19 cellular contexts compared by ENCODE assay signal in the genomic region with DNA sequence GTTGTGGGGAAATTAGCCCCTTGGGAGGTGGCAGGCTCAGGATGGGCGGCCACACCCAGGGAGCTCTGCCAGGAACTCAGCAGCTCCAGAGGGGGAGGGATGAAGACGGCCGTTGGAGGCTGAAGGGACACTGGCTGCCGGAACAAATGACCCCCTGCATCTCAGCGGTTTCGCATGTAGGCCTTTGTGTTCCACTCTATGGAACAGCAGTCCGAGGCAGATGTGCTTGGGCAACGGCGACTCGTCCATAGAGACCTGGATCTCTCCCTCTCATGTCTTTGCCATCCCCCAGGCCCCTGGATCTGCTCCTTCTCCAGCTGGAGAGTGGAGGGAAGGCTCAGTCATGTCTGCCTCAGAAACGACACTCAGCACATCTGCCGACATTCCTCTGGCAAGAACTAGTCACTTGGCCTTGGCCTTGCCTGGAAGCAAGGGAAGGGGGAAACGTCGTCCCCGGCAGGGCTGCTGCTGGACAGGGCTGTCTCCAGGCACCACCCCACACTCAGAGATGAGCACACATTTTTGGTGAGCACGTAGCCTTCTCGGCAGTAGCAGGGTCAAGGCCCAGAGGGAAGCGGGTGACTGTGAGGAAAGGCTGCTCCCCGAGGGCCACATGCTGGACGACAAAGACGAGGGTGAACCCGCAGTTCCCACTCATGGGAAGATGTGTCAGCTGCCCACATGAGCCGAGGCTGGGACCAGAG.
DNase-seq lines count a peak whose midpoint lies in the region; ATAC-seq and TF ChIP-seq lines count a peak whose summit lies in the region.
"Had no signal": no experiment of that assay in that cellular context is flagged by ENCODE, and none has a peak within 500 bp of the region (broad histone marks: within the 10 kb centered on the region; RNA-seq: fewer than 3 reads in every experiment).

No MANE protein-coding gene starts in this region.

- DNase-seq in AG08396 (ENCODE audit: low spot score) (peak; percentile 4), Peyer's patch (no peak), posterior vena cava (ENCODE audit: low spot score) (peak; percentile 91), NK-92 (lab: John Stamatoyannopoulos, UW; ENCODE audit: unreplicated experiment) (no peak), SW480 (ENCODE audit: low spot score) (no peak)
- DNase-seq in effector memory CD8-positive, alpha-beta T cell: no peak
- DNase-seq: activated CD8-positive, alpha-beta memory T cell treated with anti-CD3 and anti-CD28 coated beads, Interleukin-2, amount 10 ng/mL, durations not matched to agents 7 days and 5 days; activated naive CD4-positive, alpha-beta T cell treated with anti-CD3 and anti-CD28 coated beads, Interleukin-2, amount 10 ng/mL, durations not matched to agents 7 days and 5 days; head of caudate nucleus; kidney glomerular epithelial cell; NCI-H1105; NCI-H2227 treated with DMSO at 0.1 percent for 48 hours; stimulated activated CD4-positive, alpha-beta T cell treated with anti-CD3 and anti-CD28 coated beads, Interleukin-4, amount 100 ng/mL, for 4 hours; SW 1271 had no signal

- TF ChIP-seq POLR2A in Peyer's patch (IDR thresholded peaks at IDR 0.05) (no peak), gastroesophageal sphincter (IDR thresholded peaks at IDR 0.05) (no peak)

- H3K27me3 ChIP-seq in Peyer's patch (no peaks in the 10 kb centered on the region), gastroesophageal sphincter (peaks cover 27% of the 10 kb centered on the region)

- H3K9me3 Mint-ChIP-seq in effector memory CD8-positive, alpha-beta T cell: no peaks in the 10 kb centered on the region
- H3K9me3 Mint-ChIP-seq: activated naive CD4-positive, alpha-beta T cell treated with anti-CD3 and anti-CD28 coated beads, Interleukin-2, amount 10 ng/mL, durations not matched to agents 7 days and 5 days; stimulated activated effector memory CD8-positive, alpha-beta T cell treated with anti-CD3 and anti-CD28 coated beads, Interleukin-12 subunit alpha, Interleukin-12 subunit beta, amount 100 ng/mL, for 72 hours had no signal

- ATAC-seq in gastroesophageal sphincter (peak; percentile 78), HG03135 (IDR thresholded peaks at IDR 0.05; ENCODE audit: unreplicated experiment) (no peak)
- ATAC-seq in effector memory CD8-positive, alpha-beta T cell (replicated peaks): no peak
- ATAC-seq: activated CD8-positive, alpha-beta memory T cell treated with anti-CD3 and anti-CD28 coated beads, Interleukin-2, amount 10 ng/mL, durations not matched to agents 7 days and 5 days; GM23338; stimulated activated effector memory CD8-positive, alpha-beta T cell treated with anti-CD3 and anti-CD28 coated beads, Interleukin-12 subunit alpha, Interleukin-12 subunit beta, amount 100 ng/mL, for 72 hours had no signal

- TF ChIP-seq CTCF in Peyer's patch (IDR thresholded peaks at IDR 0.05) (no peak), gastroesophageal sphincter (IDR thresholded peaks at IDR 0.05) (no peak)

- no peaks in the 10 kb centered on the region for H3K36me3 Mint-ChIP-seq in effector memory CD8-positive, alpha-beta T cell (ENCODE audit: insufficient read depth)
- H3K36me3 Mint-ChIP-seq: activated CD8-positive, alpha-beta memory T cell treated with anti-CD3 and anti-CD28 coated beads, Interleukin-2, amount 10 ng/mL, durations not matched to agents 7 days and 5 days; activated naive CD4-positive, alpha-beta T cell treated with anti-CD3 and anti-CD28 coated beads, Interleukin-2, amount 10 ng/mL, durations not matched to agents 7 days and 5 days; IgD-negative memory B cell; stimulated activated effector memory CD8-positive, alpha-beta T cell treated with anti-CD3 and anti-CD28 coated beads, Interleukin-12 subunit alpha, Interleukin-12 subunit beta, amount 100 ng/mL, for 72 hours had no signal

- H3K27ac Mint-ChIP-seq in effector memory CD8-positive, alpha-beta T cell: no peak overlapping the region
- H3K27ac Mint-ChIP-seq: activated CD8-positive, alpha-beta memory T cell treated with anti-CD3 and anti-CD28 coated beads, Interleukin-2, amount 10 ng/mL, durations not matched to agents 7 days and 5 days; activated naive CD4-positive, alpha-beta T cell treated with anti-CD3 and anti-CD28 coated beads, Interleukin-2, amount 10 ng/mL, durations not matched to agents 7 days and 5 days; GM23338; IgD-negative memory B cell; stimulated activated effector memory CD8-positive, alpha-beta T cell treated with anti-CD3 and anti-CD28 coated beads, Interleukin-12 subunit alpha, Interleukin-12 subunit beta, amount 100 ng/mL, for 72 hours had no signal

- H3K27ac ChIP-seq in Peyer's patch (peak overlapping the region in 3 of 4 donors; percentile 31 to 67 (median 46)), gastroesophageal sphincter (peak overlapping the region in 3 of 4 donors; percentile 74 to 85 (median 76))

- TF ChIP-seq EP300 in gastroesophageal sphincter (IDR thresholded peaks at IDR 0.05): no peak

- H3K4me3 Mint-ChIP-seq in effector memory CD8-positive, alpha-beta T cell: no peak overlapping the region
- H3K4me3 Mint-ChIP-seq: activated CD8-positive, alpha-beta memory T cell treated with anti-CD3 and anti-CD28 coated beads, Interleukin-2, amount 10 ng/mL, durations not matched to agents 7 days and 5 days; activated naive CD4-positive, alpha-beta T cell treated with anti-CD3 and anti-CD28 coated beads, Interleukin-2, amount 10 ng/mL, durations not matched to agents 7 days and 5 days; GM23338; IgD-negative memory B cell; stimulated activated effector memory CD8-positive, alpha-beta T cell treated with anti-CD3 and anti-CD28 coated beads, Interleukin-12 subunit alpha, Interleukin-12 subunit beta, amount 100 ng/mL, for 72 hours had no signal

- no peaks in the 10 kb centered on the region for H3K36me3 ChIP-seq in Peyer's patch
- H3K36me3 ChIP-seq in gastroesophageal sphincter: no peaks in the 10 kb centered on the region

- H3K4me1 ChIP-seq in Peyer's patch (peaks cover 0 to 8% (median 0%) of the 10 kb centered on the region in 4 donors), gastroesophageal sphincter (peaks cover 0 to 24% (median 3%) of the 10 kb centered on the region in 3 donors)

- no peaks in the 10 kb centered on the region for H3K4me1 Mint-ChIP-seq in effector memory CD8-positive, alpha-beta T cell (ENCODE audit: low read depth in 2 of 2)
- H3K4me1 Mint-ChIP-seq: activated CD8-positive, alpha-beta memory T cell treated with anti-CD3 and anti-CD28 coated beads, Interleukin-2, amount 10 ng/mL, durations not matched to agents 7 days and 5 days; activated naive CD4-positive, alpha-beta T cell treated with anti-CD3 and anti-CD28 coated beads, Interleukin-2, amount 10 ng/mL, durations not matched to agents 7 days and 5 days; IgD-negative memory B cell; stimulated activated effector memory CD8-positive, alpha-beta T cell treated with anti-CD3 and anti-CD28 coated beads, Interleukin-12 subunit alpha, Interleukin-12 subunit beta, amount 100 ng/mL, for 72 hours had no signal

- H3K9me3 ChIP-seq in Peyer's patch (no peaks in the 10 kb centered on the region), gastroesophageal sphincter (no peaks in the 10 kb centered on the region)

- H3K27me3 Mint-ChIP-seq in effector memory CD8-positive, alpha-beta T cell: peaks cover 25 to 49% of the 10 kb centered on the region in 2 donors

- WGBS in gastroesophageal sphincter (ENCODE audit: low coverage in 1 of 2), 2 donors: 25% methylated on average over 4 of the region's 23 CpGs; no CpG with 5 or more reads in 1 of the 2 donors

- H3K4me3 ChIP-seq in Peyer's patch (no peak overlapping the region), gastroesophageal sphincter (no peak overlapping the region)
- H3K4me3 ChIP-seq: GM23338 had no signal

- intact Hi-C loops in posterior vena cava (cut with DNase I): no loop called here

Comparison
In these comparisons a context has a peak if more than half of its experiments do, and no peak if none do; other contexts are left out.
1. DNase-seq: peak in AG08396 (single experiment) and posterior vena cava (single experiment); none in Peyer's patch (0 of 3), NK-92 (single experiment), SW480 (single experiment) and effector memory CD8-positive, alpha-beta T cell (0 of 3).